9 cellular contexts compared by ENCODE assay signal in the genomic region with DNA sequence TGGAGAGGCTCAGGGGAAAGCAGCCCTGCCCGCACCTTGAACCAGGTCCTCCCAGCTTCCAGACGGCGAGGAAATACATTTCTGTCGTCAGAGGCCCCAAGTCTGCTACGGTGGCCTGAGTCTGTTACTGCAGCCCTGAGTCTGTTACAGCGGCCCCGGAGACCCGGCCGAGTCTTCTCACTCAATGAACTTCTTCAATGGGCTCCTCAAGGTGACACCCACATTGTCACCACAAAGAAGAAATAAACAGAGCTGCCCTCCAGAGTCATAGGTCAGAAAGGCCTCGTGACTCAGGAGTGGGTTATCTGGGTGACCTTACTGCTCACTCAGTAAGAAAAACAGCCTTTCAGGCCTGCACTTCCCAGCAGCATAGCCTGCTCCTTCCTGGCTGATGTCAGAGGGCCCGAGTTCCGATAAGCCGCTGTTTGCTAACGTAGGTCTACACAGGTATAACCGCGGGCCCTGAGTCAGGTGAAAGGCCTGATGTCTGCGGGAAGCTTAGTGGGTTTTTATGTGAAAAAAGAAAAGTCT.
DNase-seq lines count a peak whose midpoint lies in the region; ATAC-seq lines count a peak whose summit lies in the region.
"Had no signal": no experiment of that assay in that cellular context is flagged by ENCODE, and none has a peak within 500 bp of the region (broad histone marks: within the 10 kb centered on the region; RNA-seq: fewer than 3 reads in every experiment).

No MANE protein-coding gene starts in this region.

- peak overlapping the region; percentile 65 for H3K4me3 Mint-ChIP-seq in activated CD4-positive, alpha-beta T cell treated with anti-CD3 and anti-CD28 coated beads, Interleukin-2, amount 10 ng/mL, durations not matched to agents 24 days and 14 days

- no peaks in the 10 kb centered on the region for H3K9me3 Mint-ChIP-seq in activated CD4-positive, alpha-beta T cell treated with anti-CD3 and anti-CD28 coated beads, Interleukin-2, amount 10 ng/mL, durations not matched to agents 24 days and 14 days

- H3K27ac Mint-ChIP-seq in activated CD4-positive, alpha-beta T cell treated with anti-CD3 and anti-CD28 coated beads, Interleukin-2, amount 10 ng/mL, durations not matched to agents 24 days and 14 days: peak overlapping the region; percentile 94

- H3K36me3 Mint-ChIP-seq in activated CD4-positive, alpha-beta T cell treated with anti-CD3 and anti-CD28 coated beads, Interleukin-2, amount 10 ng/mL, durations not matched to agents 24 days and 14 days (ENCODE audit: low read depth): no peaks in the 10 kb centered on the region

- H3K4me1 Mint-ChIP-seq in activated CD4-positive, alpha-beta T cell treated with anti-CD3 and anti-CD28 coated beads, Interleukin-2, amount 10 ng/mL, durations not matched to agents 24 days and 14 days: peaks cover 65% of the 10 kb centered on the region

- H3K27me3 Mint-ChIP-seq in activated CD4-positive, alpha-beta T cell treated with anti-CD3 and anti-CD28 coated beads, Interleukin-2, amount 10 ng/mL, durations not matched to agents 24 days and 14 days: peaks cover 10% of the 10 kb centered on the region

- peak; percentile 90 for DNase-seq in activated CD4-positive, alpha-beta T cell treated with anti-CD3 and anti-CD28 coated beads, Interleukin-2, amount 10 ng/mL, durations not matched to agents 24 days and 14 days
- DNase-seq in dermis blood vessel endothelial cell (peak; percentile 13), globus pallidus (ENCODE audit: low spot score) (no peak), NCI-H524 (lab: John Stamatoyannopoulos, UW) (no peak), NCI-H774 (lab: John Stamatoyannopoulos, UW) (no peak)
- peak; percentile 64 for DNase-seq in stimulated activated CD8-positive, alpha-beta memory T cell treated with anti-CD3 and anti-CD28 coated beads, Interleukin-12 subunit alpha, Interleukin-12 subunit beta, amount 100 ng/mL, for 4 hours (ENCODE audit: low read depth)
- DNase-seq: ovary had no signal

- ATAC-seq in GM19328 (IDR thresholded peaks at IDR 0.05; ENCODE audit: unreplicated experiment) (peak; percentile 33), GM19324 (IDR thresholded peaks at IDR 0.05; ENCODE audit: low FRiP score, unreplicated experiment) (no peak)

- intact Hi-C loops in activated CD4-positive, alpha-beta T cell treated with anti-CD3 and anti-CD28 coated beads, Interleukin-2, amount 10 ng/mL, durations not matched to agents 24 days and 14 days (cut with micrococcal nuclease): loop anchor here (1.0 to 10.0 kb wide), 2 partner anchors 127 to 380 kb away; partner anchors contain the start of gene GPR183

Comparison
In these comparisons a context has a peak if more than half of its experiments do, and no peak if none do; other contexts are left out.
1. DNase-seq: peak in activated CD4-positive, alpha-beta T cell treated with anti-CD3 and anti-CD28 coated beads, Interleukin-2, amount 10 ng/mL, durations not matched to agents 24 days and 14 days (single experiment), dermis blood vessel endothelial cell (single experiment) and stimulated activated CD8-positive, alpha-beta memory T cell treated with anti-CD3 and anti-CD28 coated beads, Interleukin-12 subunit alpha, Interleukin-12 subunit beta, amount 100 ng/mL, for 4 hours (single experiment); none in globus pallidus (single experiment), NCI-H524 (0 of 2) and NCI-H774 (single experiment).